19 cellular contexts compared by ENCODE assay signal in the genomic region with DNA sequence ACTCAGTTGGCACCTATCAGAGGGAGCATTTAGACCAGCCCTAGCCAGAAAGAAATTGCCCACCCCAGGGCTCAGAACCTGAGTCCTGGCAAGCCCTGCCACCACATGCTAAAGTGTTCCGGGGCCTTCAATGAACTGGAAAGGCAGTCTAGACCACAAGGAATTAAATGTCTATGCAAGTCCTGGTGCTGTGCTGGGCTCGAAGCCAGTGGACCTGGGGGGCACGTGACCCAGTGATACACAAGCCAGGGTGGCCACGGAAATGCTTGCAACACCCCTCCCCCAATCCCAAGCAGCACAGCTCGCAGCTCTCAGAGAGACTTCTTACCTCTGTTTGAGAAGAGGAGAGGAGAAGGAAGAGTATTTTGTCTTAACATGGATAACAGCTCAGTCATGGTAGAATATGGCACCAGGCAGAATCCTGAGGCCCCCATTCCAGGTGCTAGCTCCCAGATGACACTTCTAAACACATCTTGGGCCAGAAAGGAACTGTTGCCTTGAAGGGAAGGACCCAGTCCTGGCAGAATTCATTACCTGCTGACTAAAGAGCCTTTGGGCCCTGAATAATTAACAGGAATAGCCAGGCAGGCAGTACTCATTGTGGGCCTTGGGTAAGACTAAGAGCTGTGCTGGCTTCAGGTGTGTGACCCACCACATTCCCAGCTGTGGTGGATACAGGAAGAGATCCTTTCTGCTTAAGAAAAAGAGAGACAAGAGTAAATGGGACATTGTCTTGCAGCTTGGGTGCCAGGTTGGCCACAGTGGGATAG.
"Had no signal": no experiment of that assay in that cellular context is flagged by ENCODE, and none has a peak within 500 bp of the region (broad histone marks: within the 10 kb centered on the region; RNA-seq: fewer than 3 reads in every experiment).

No MANE protein-coding gene starts in this region.

- DNase-seq: activated CD4-positive, alpha-beta T cell treated with anti-CD3 and anti-CD28 coated beads, Interleukin-2, amount 50 U/mL, for 4 hours; activated effector memory CD4-positive, alpha-beta T cell treated with anti-CD3 and anti-CD28 coated beads, Interleukin-2, amount 50 U/mL, for 16 hours; activated T-cell treated with anti-CD3 and anti-CD28 coated beads, Interleukin-2, amount 50 U/mL, for 4 hours; adrenal gland; dermis blood vessel endothelial cell; effector memory CD8-positive, alpha-beta T cell; hippocampal formation; left ventricle myocardium superior; mesenchymal stem cell; psoas muscle; right lobe of liver; stimulated activated naive CD8-positive, alpha-beta T cell treated with anti-CD3 and anti-CD28 coated beads, Interleukin-15, Interleukin-2, amounts not matched to agents 100 U/mL and 50 U/mL, for 24 hours; T-cell; T-helper 9 cell; transverse colon had no signal

- H3K9me3 ChIP-seq: adrenal gland, psoas muscle, right lobe of liver had no signal

- H3K27ac Mint-ChIP-seq: activated naive CD4-positive, alpha-beta T cell treated with anti-CD3 and anti-CD28 coated beads, Interleukin-2, amount 50 U/mL, for 24 hours; effector memory CD8-positive, alpha-beta T cell; T-cell had no signal

- H3K4me3 ChIP-seq: adrenal gland, breast epithelium, psoas muscle, right lobe of liver, transverse colon had no signal

- H3K27ac ChIP-seq: adrenal gland, breast epithelium, epithelial cell of prostate, psoas muscle, right lobe of liver, transverse colon had no signal

- H3K27me3 ChIP-seq: adrenal gland, breast epithelium, right lobe of liver, transverse colon had no signal

- H3K4me1 ChIP-seq: adrenal gland, breast epithelium, psoas muscle, right lobe of liver, transverse colon had no signal

- H3K27me3 Mint-ChIP-seq: activated naive CD4-positive, alpha-beta T cell treated with anti-CD3 and anti-CD28 coated beads, Interleukin-2, amount 50 U/mL, for 24 hours; effector memory CD8-positive, alpha-beta T cell; T-cell had no signal

- H3K36me3 ChIP-seq: adrenal gland, breast epithelium, right lobe of liver had no signal

- ATAC-seq: activated CD4-positive, CD25-positive, alpha-beta regulatory T cell treated with anti-CD3 and anti-CD28 coated beads, Interleukin-2, amount 50 U/mL, for 24 hours; activated T-cell treated with anti-CD3 and anti-CD28 coated beads, Interleukin-2, amount 50 U/mL, for 4 hours; effector memory CD8-positive, alpha-beta T cell; left ventricle myocardium superior; right lobe of liver; stimulated activated naive CD8-positive, alpha-beta T cell treated with anti-CD3 and anti-CD28 coated beads, Interleukin-15, Interleukin-2, amounts not matched to agents 100 U/mL and 50 U/mL, for 24 hours; T-cell had no signal

- H3K4me3 Mint-ChIP-seq: activated naive CD4-positive, alpha-beta T cell treated with anti-CD3 and anti-CD28 coated beads, Interleukin-2, amount 50 U/mL, for 24 hours; activated T-cell treated with anti-CD3 and anti-CD28 coated beads, Interleukin-2, amount 50 U/mL, for 4 hours; effector memory CD8-positive, alpha-beta T cell; T-cell had no signal
